26 cellular contexts compared by ENCODE assay signal in the genomic region with DNA sequence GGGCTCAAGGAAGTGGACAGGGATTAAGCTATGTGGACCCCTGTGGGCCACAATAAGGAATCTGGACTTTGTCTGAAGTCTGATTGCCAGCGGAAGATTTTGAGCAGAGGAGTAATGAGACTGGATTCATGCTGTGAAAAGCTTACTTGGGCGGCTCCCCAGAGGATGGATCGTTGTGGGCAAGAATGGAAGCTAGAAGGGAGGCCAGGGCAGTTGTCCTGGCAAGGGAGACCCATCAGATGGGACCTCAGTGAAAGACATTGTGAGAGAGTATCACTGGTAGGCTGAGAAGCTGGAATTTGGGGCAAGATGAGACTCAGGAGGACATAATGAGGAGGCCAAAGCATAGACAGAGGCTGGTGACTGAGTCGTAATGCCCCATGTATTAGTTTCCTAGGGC.
"Had no signal": no experiment of that assay in that cellular context is flagged by ENCODE, and none has a peak within 500 bp of the region (broad histone marks: within the 10 kb centered on the region; RNA-seq: fewer than 3 reads in every experiment).

No MANE protein-coding gene starts in this region.

- FAIRE-seq: endometrium, frontal cortex, kidney had no signal

- H3K4me2 ChIP-seq: hepatocyte had no signal

- H3K4me3 ChIP-seq: colonic mucosa, gastroesophageal sphincter, heart left ventricle, hepatocyte, left lung, lower lobe of right lung, mucosa of descending colon had no signal

- H3K27me3 ChIP-seq: colonic mucosa, foreskin keratinocyte, gastroesophageal sphincter, heart left ventricle, hepatocyte, left lung had no signal

- H3K9me3 ChIP-seq: colonic mucosa, gastroesophageal sphincter, heart left ventricle, left lung, lower lobe of right lung, mucosa of descending colon had no signal

- ATAC-seq: effector memory CD8-positive, alpha-beta T cell; esophagus mucosa; foreskin keratinocyte; gastroesophageal sphincter; heart left ventricle; left colon; left lung; left ventricle myocardium superior; lower lobe of right lung; mucosa of descending colon; naive thymus-derived CD8-positive, alpha-beta T cell had no signal

- H3K4me1 ChIP-seq: colonic mucosa, foreskin keratinocyte, gastroesophageal sphincter, heart left ventricle, left lung, lower lobe of right lung had no signal

- H3K36me3 ChIP-seq: colonic mucosa, heart left ventricle, left lung, lower lobe of right lung had no signal

- H3K27ac ChIP-seq: colonic mucosa, epithelial cell of prostate, foreskin keratinocyte, gastroesophageal sphincter, heart left ventricle, hepatocyte, left lung, lower lobe of right lung had no signal

- DNase-seq: colonic mucosa; cortex of kidney; effector CD8-positive, alpha-beta T cell; effector memory CD8-positive, alpha-beta T cell; endodermal cell; erythroblast; foreskin keratinocyte; heart left ventricle; hypothalamus; immature natural killer cell; islet precursor cell; kidney; kidney glomerular epithelial cell; left colon; left lung; left ventricle myocardium superior; lower lobe of right lung; mucosa of descending colon; naive B cell; naive thymus-derived CD8-positive, alpha-beta T cell had no signal

- H2AFZ ChIP-seq: hepatocyte had no signal
